Comparison of ENCODE assay signal across 8 cellular contexts in genomic region chr20:57707849-57708693, GRCh38. TPM values are rescaled to one million over a fixed set of nuclear protein-coding genes. Genes with fewer than 3 reads are reported as not detected.
DNase-seq lines count a peak whose midpoint lies in the region; FAIRE-seq and TF ChIP-seq lines count a peak whose summit lies in the region.

No MANE protein-coding gene starts in this region.

- TF ChIP-seq CTCF in esophagus squamous epithelium (IDR thresholded peaks at IDR 0.05) (no peak), neural progenitor cell (IDR thresholded peaks at IDR 0.05) (no peak), GM13977 (IDR thresholded peaks at IDR 0.05; ENCODE audit: extremely low read depth, insufficient read depth, missing control alignments) (no peak)

- H3K4me2 ChIP-seq in BLaER1 (peak overlapping the region; percentile 81), neural progenitor cell (no peak overlapping the region)

- no peaks in the 10 kb centered on the region for H3K9me3 Mint-ChIP-seq in neural progenitor cell

- H3K27ac ChIP-seq in BLaER1 (peak overlapping the region; percentile 87), esophagus squamous epithelium (peak overlapping the region; percentile 79 to 94 (median 86)), neural progenitor cell (no peak overlapping the region)

- 26 to 58% methylated on average over 14 to 15 of the region's 23 CpGs for WGBS in esophagus squamous epithelium, 2 donors

- H3K36me3 ChIP-seq in BLaER1 (no peaks in the 10 kb centered on the region), esophagus squamous epithelium (no peaks in the 10 kb centered on the region), neural progenitor cell (no peaks in the 10 kb centered on the region)

- H3K4me1 ChIP-seq in BLaER1 (peaks cover 73% of the 10 kb centered on the region), esophagus squamous epithelium (peaks cover 5 to 64% (median 33%) of the 10 kb centered on the region in 3 donors), neural progenitor cell (peaks cover 9% of the 10 kb centered on the region)

- H3K4me3 ChIP-seq in BLaER1: peak overlapping the region; percentile 89
- H3K4me3 ChIP-seq in esophagus squamous epithelium: peak overlapping the region; percentile 59 to 96 (median 70)
- no peak overlapping the region for H3K4me3 ChIP-seq in neural progenitor cell

- peak overlapping the region; percentile 92 for H3K27ac Mint-ChIP-seq in neural progenitor cell

- H3K4me1 Mint-ChIP-seq in neural progenitor cell: peaks cover 70% of the 10 kb centered on the region

- H3F3A ChIP-seq in neural progenitor cell (ENCODE audit: low read depth): peaks cover 10% of the 10 kb centered on the region

- no peak for TF ChIP-seq POLR2A in esophagus squamous epithelium (IDR thresholded peaks at IDR 0.05)

- H2AFZ ChIP-seq in neural progenitor cell (replicated peaks): no peak overlapping the region

- H3K4me3 Mint-ChIP-seq in neural progenitor cell: peak overlapping the region; percentile 96

- H3K79me2 ChIP-seq in neural progenitor cell (ENCODE audit: low read depth): no peaks in the 10 kb centered on the region

- H4K20me1 ChIP-seq in BLaER1: peaks cover 61% of the 10 kb centered on the region
- peaks cover 43% of the 10 kb centered on the region for H4K20me1 ChIP-seq in neural progenitor cell (ENCODE audit: low read depth)

- H3K9me3 ChIP-seq in BLaER1 (no peaks in the 10 kb centered on the region), esophagus squamous epithelium (no peaks in the 10 kb centered on the region), neural progenitor cell (ENCODE audit: low read depth) (no peaks in the 10 kb centered on the region)

- no peak for FAIRE-seq in RCC 7860 (lab: Jason Lieb, UNC)

- peaks cover 16% of the 10 kb centered on the region for H3K27me3 Mint-ChIP-seq in neural progenitor cell (ENCODE audit: insufficient read depth, low read depth)

- DNase-seq in RCC 7860 (ENCODE audit: low spot score) (peak; percentile 45), esophagus squamous epithelium (lab: John Stamatoyannopoulos, UW) (no peak), neural progenitor cell (ENCODE audit: low spot score) (no peak), NCI-H2227 treated with DMSO at 0.1 percent for 48 hours (lab: John Stamatoyannopoulos, UW) (no peak), GM13977 (ENCODE audit: low spot score) (no peak), NCI-H1930 (lab: John Stamatoyannopoulos, UW) (no peak), ecto neural progenitor cell (ENCODE audit: low spot score) (no peak)

- peaks cover 3% of the 10 kb centered on the region for H3K36me3 Mint-ChIP-seq in neural progenitor cell

- intact Hi-C loops in esophagus squamous epithelium (cut with DNase I): no loop called here

- H3K27me3 ChIP-seq in BLaER1 (no peaks in the 10 kb centered on the region), esophagus squamous epithelium (peaks cover 0 to 21% (median 0%) of the 10 kb centered on the region in 4 donors), neural progenitor cell (peaks cover 89% of the 10 kb centered on the region)

- H3K9ac ChIP-seq in BLaER1 (peak overlapping the region; percentile 84), neural progenitor cell (no peak overlapping the region)

- in situ Hi-C loops in GM13977 (cut with MboI; ENCODE audit: low pct_unique_long_range_greater_than_20kb, low sequenced_read_pairs, unreplicated experiment): no loop called here

RNA-seq across cellular contexts. Expression of gene PMEPA1, which starts 1.7 kb away (rescaled TPM):
- total RNA-seq in esophagus squamous epithelium: 1 to 10 TPM in 3 of 4 donors, under 1 TPM in 1; 0.95 to 4.6 (median 2.6) TPM
- 0.03 and 1.7 TPM in 2 replicates for total RNA-seq in neural progenitor cell (ENCODE audit: low replicate concordance)
